ENCODE assay signal across 1 cellular context in genomic region chr1:202010042-202011015, GRCh38.
A peak's percentile ranks its signal among the peaks of the same experiment; 100 is the strongest.
TF ChIP-seq lines count a peak whose summit lies in the region.

ELF3 (plus strand) TSS chr1:202010587; CDS start chr1:202011137, 550 bp downstream.

TF ChIP-seq in GM12878, 131 proteins besides CTCF, POLR2A, EP300 and RAD21 (continues in another document):
- TF ChIP-seq PKNOX1 (IDR thresholded peaks at IDR 0.05) (no peak), BACH1 (IDR thresholded peaks at IDR 0.05; ENCODE audit: borderline replicate concordance) (no peak), CHD1 (IDR thresholded peaks at IDR 0.05; ENCODE audit: low read depth, low read length) (no peak), BCLAF1 (IDR thresholded peaks at IDR 0.05) (no peak), ATF7 (IDR thresholded peaks at IDR 0.05; ENCODE audit: low read depth) (no peak), NFIC (IDR thresholded peaks at IDR 0.05; ENCODE audit: low read depth, low read length) (no peak), IRF5 (IDR thresholded peaks at IDR 0.05; ENCODE audit: borderline replicate concordance) (no peak), RBBP5 (conservative IDR thresholded peaks at IDR 0.05) (no peak), RFX5 (IDR thresholded peaks at IDR 0.05; ENCODE audit: low read depth, low read length) (no peak), STAT1 (conservative IDR thresholded peaks at IDR 0.05) (no peak), SMAD1 (IDR thresholded peaks at IDR 0.05; ENCODE audit: low read depth, partially characterized antibody) (no peak), JUNB (IDR thresholded peaks at IDR 0.05) (no peak), ZNF687 (IDR thresholded peaks at IDR 0.05) (no peak), PAX8 (IDR thresholded peaks at IDR 0.05) (no peak), SREBF2 (IDR thresholded peaks at IDR 0.05; ENCODE audit: low read length) (no peak), NR2C2 (IDR thresholded peaks at IDR 0.05; ENCODE audit: borderline replicate concordance, control insufficient read depth, insufficient read length, low read depth) (no peak), MYC (IDR thresholded peaks at IDR 0.05; ENCODE audit: insufficient read depth, insufficient read length, insufficient replicate concordance, low read length, severe bottlenecking) (no peak), RAD51 (IDR thresholded peaks at IDR 0.05) (no peak), PAX5 (IDR thresholded peaks at IDR 0.05; ENCODE audit: borderline replicate concordance, low read depth, low read length) (no peak), ZNF592 (IDR thresholded peaks at IDR 0.05) (no peak), YBX1 (IDR thresholded peaks at IDR 0.05) (no peak), KLF5 (IDR thresholded peaks at IDR 0.05; ENCODE audit: partially characterized antibody) (no peak), IKZF2 (IDR thresholded peaks at IDR 0.05) (no peak; a peak in 2 of 4 replicates), JUND (IDR thresholded peaks at IDR 0.05; ENCODE audit: low read depth, low read length) (no peak), SP1 (IDR thresholded peaks at IDR 0.05; ENCODE audit: low read depth, low read length) (no peak), PRDM15 (CRISPR knock-in tag; IDR thresholded peaks at IDR 0.05) (no peak), ZZZ3 (IDR thresholded peaks at IDR 0.05; ENCODE audit: control insufficient read depth, insufficient read length, low read depth) (no peak), YY1 (IDR thresholded peaks at IDR 0.05; ENCODE audit: low read depth, low read length) (no peak), ZNF274 (IDR thresholded peaks at IDR 0.05; ENCODE audit: insufficient read depth, insufficient read length) (no peak), RCOR1 (conservative IDR thresholded peaks at IDR 0.05; ENCODE audit: low read depth, low read length) (no peak), NKRF (conservative IDR thresholded peaks at IDR 0.05) (0 out of 2 replicates have a peak, but pooled peaks have one; percentile 10), HDAC2 (IDR thresholded peaks at IDR 0.05) (no peak), ATF2 (IDR thresholded peaks at IDR 0.05; ENCODE audit: low read length) (no peak), MAX (IDR thresholded peaks at IDR 0.05; ENCODE audit: low read depth, low read length) (no peak)
